In genomic region chr2:231258696-231259095, GRCh38 we compare ENCODE assay signal across 14 cellular contexts.
DNase-seq lines count a peak whose midpoint lies in the region; ATAC-seq and TF ChIP-seq lines count a peak whose summit lies in the region.
"Had no signal": no experiment of that assay in that cellular context is flagged by ENCODE, and none has a peak within 500 bp of the region (broad histone marks: within the 10 kb centered on the region; RNA-seq: fewer than 3 reads in every experiment).

No MANE protein-coding gene starts in this region.

- intact Hi-C loops in colonic mucosa (cut with DNase I): no loop called here
- intact Hi-C loops in CD4-positive, alpha-beta memory T cell (cut with micrococcal nuclease): no loop called here

- H3K27me3 ChIP-seq in BLaER1 (no peaks in the 10 kb centered on the region), DND-41 (ENCODE audit: insufficient read depth, low read length, poor library complexity) (peaks cover 5% of the 10 kb centered on the region), colonic mucosa (no peaks in the 10 kb centered on the region), mucosa of rectum (ENCODE audit: control insufficient read depth in 2 of 2, insufficient read depth in 2 of 2, low read length in 2 of 2) (no peaks in the 10 kb centered on the region)
- H3K27me3 ChIP-seq in CD4-positive, alpha-beta memory T cell (ENCODE audit: insufficient read depth, low read length): no peaks in the 10 kb centered on the region

- no peak for TF ChIP-seq CTCF in DND-41 (IDR thresholded peaks at IDR 0.05; ENCODE audit: borderline replicate concordance, extremely low read depth, low read length, poor library complexity, severe bottlenecking)
- TF ChIP-seq CTCF in colonic mucosa (IDR thresholded peaks at IDR 0.05): no peak

- ATAC-seq in DND-41 (ENCODE audit: insufficient read depth, low read depth): peak; percentile 39
- ATAC-seq in HG02840 (IDR thresholded peaks at IDR 0.05; ENCODE audit: low FRiP score, unreplicated experiment): no peak

- no peaks in the 10 kb centered on the region for H3K79me2 ChIP-seq in DND-41 (ENCODE audit: insufficient read depth, low read length)

- peaks cover 20% of the 10 kb centered on the region for H3K4me1 ChIP-seq in BLaER1
- peaks cover 19% of the 10 kb centered on the region for H3K4me1 ChIP-seq in DND-41 (ENCODE audit: insufficient read depth, low read length)
- H3K4me1 ChIP-seq in colonic mucosa: peaks cover 4% of the 10 kb centered on the region
- H3K4me1 ChIP-seq in mucosa of rectum (ENCODE audit: control insufficient read depth in 2 of 2, insufficient read depth in 2 of 2, low read length in 2 of 2): peaks cover 5 to 14% of the 10 kb centered on the region in 2 donors
- peaks cover 12% of the 10 kb centered on the region for H3K4me1 ChIP-seq in CD4-positive, alpha-beta memory T cell (ENCODE audit: insufficient read depth, low read length)

- H4K20me1 ChIP-seq in BLaER1 (no peaks in the 10 kb centered on the region), DND-41 (ENCODE audit: insufficient read depth, low read length) (peaks cover 44% of the 10 kb centered on the region)

- H3K9ac ChIP-seq in BLaER1 (no peak overlapping the region; the same call in 1 of the 2 replicates), DND-41 (ENCODE audit: low read depth, low read length) (no peak overlapping the region), colonic mucosa (ENCODE audit: low read depth in 2 of 2, low read length in 2 of 2) (no peak overlapping the region), mucosa of rectum (ENCODE audit: low read depth in 1 of 2, low read length in 2 of 2) (no peak overlapping the region)

- H3K4me2 ChIP-seq in BLaER1 (peak overlapping the region; percentile 69), DND-41 (ENCODE audit: insufficient read depth, low read length) (peak overlapping the region; percentile 29; the same call in 1 of the 2 replicates)

- H3K36me3 ChIP-seq in BLaER1: no peaks in the 10 kb centered on the region
- no peaks in the 10 kb centered on the region for H3K36me3 ChIP-seq in DND-41 (ENCODE audit: insufficient read depth, low read length)
- H3K36me3 ChIP-seq in colonic mucosa: no peaks in the 10 kb centered on the region
- peaks cover 0 to 2% of the 10 kb centered on the region in 2 donors for H3K36me3 ChIP-seq in mucosa of rectum (ENCODE audit: control insufficient read depth in 2 of 2, insufficient read depth in 2 of 2, low read length in 2 of 2)
- H3K36me3 ChIP-seq in CD4-positive, alpha-beta memory T cell (ENCODE audit: insufficient read depth, low read length): no peaks in the 10 kb centered on the region

- POLR2A ChIA-PET in CD4-positive, alpha-beta memory T cell (lab: Charles Lee; ENCODE audit: partially characterized antibody): no interaction called here
- POLR2A ChIA-PET in HEK293T (lab: Yijun Ruan, JAX): no interaction called here

- no peaks in the 10 kb centered on the region for H3K9me3 ChIP-seq in BLaER1
- H3K9me3 ChIP-seq in DND-41 (ENCODE audit: insufficient read depth, low read length, severe bottlenecking): no peaks in the 10 kb centered on the region
- no peaks in the 10 kb centered on the region for H3K9me3 ChIP-seq in colonic mucosa
- H3K9me3 ChIP-seq in mucosa of rectum (ENCODE audit: control insufficient read depth in 2 of 2, low read length in 2 of 2): no peaks in the 10 kb centered on the region
- H3K9me3 ChIP-seq in CD4-positive, alpha-beta memory T cell (ENCODE audit: control insufficient read depth in 1 of 2, low read length in 2 of 2): no peaks in the 10 kb centered on the region
- H3K9me3 ChIP-seq: HAP-1 had no signal

- peak overlapping the region in 2 of 8 donors; percentile 18 to 20 for H3K4me3 Mint-ChIP-seq in CD4-positive, alpha-beta memory T cell
- H3K4me3 Mint-ChIP-seq: B cell, HFFc6 had no signal

- CTCF ChIA-PET in CD4-positive, alpha-beta memory T cell (lab: Charles Lee; ENCODE audit: partially characterized antibody): no interaction called here
- CTCF ChIA-PET in HEK293T (lab: Yijun Ruan, JAX): no interaction called here

- peaks cover 11 to 19% (median 13%) of the 10 kb centered on the region in 4 donors for H3K4me1 Mint-ChIP-seq in CD4-positive, alpha-beta memory T cell
- H3K4me1 Mint-ChIP-seq: B cell had no signal

- peak overlapping the region in 1 of 7 donors; percentile 42 for H3K27ac Mint-ChIP-seq in CD4-positive, alpha-beta memory T cell
- H3K27ac Mint-ChIP-seq: B cell, HFFc6 had no signal

- DNase-seq in DND-41 (no peak), colonic mucosa (peak; percentile 59), HEK293T (ENCODE audit: extremely low spot score) (no peak), NCI-H2107 (lab: John Stamatoyannopoulos, UW) (no peak)
- no peak for DNase-seq in CD4-positive, alpha-beta memory T cell
- DNase-seq: DMS53, HFFc6, IMR-90 had no signal

- no peak overlapping the region for H2AFZ ChIP-seq in DND-41 (ENCODE audit: low read depth, low read length)

- H3K9me3 Mint-ChIP-seq in CD4-positive, alpha-beta memory T cell: no peaks in the 10 kb centered on the region
- H3K9me3 Mint-ChIP-seq: HFFc6 had no signal

- H3K4me3 ChIP-seq in BLaER1 (no peak overlapping the region), DND-41 (ENCODE audit: low read depth in 1 of 2, low read length in 2 of 2) (no peak overlapping the region), colonic mucosa (no peak overlapping the region), mucosa of rectum (ENCODE audit: low read length in 2 of 2) (no peak overlapping the region)
- H3K4me3 ChIP-seq in CD4-positive, alpha-beta memory T cell (ENCODE audit: low read length in 2 of 2): no peak overlapping the region
- H3K4me3 ChIP-seq: HAP-1 had no signal

- H3K27ac ChIP-seq in BLaER1 (no peak overlapping the region), DND-41 (ENCODE audit: low read length) (no peak overlapping the region), colonic mucosa (peak overlapping the region; percentile 0), mucosa of rectum (ENCODE audit: low read depth in 2 of 2, low read length in 2 of 2) (peak overlapping the region; percentile 45 to 65)
- no peak overlapping the region for H3K27ac ChIP-seq in CD4-positive, alpha-beta memory T cell (ENCODE audit: low read depth, low read length)
- H3K27ac ChIP-seq: HL-60 had no signal

- peaks cover 2 to 4% of the 10 kb centered on the region in 2 donors for H3K27me3 Mint-ChIP-seq in CD4-positive, alpha-beta memory T cell
- H3K27me3 Mint-ChIP-seq: B cell had no signal

- no peaks in the 10 kb centered on the region for H3K36me3 Mint-ChIP-seq in CD4-positive, alpha-beta memory T cell

TF ChIP-seq in HEK293T, 16 proteins besides CTCF, POLR2A, EP300 and RAD21:
- TF ChIP-seq PKNOX1 (IDR thresholded peaks at IDR 0.05) (no peak), FOXA1 (IDR thresholded peaks at IDR 0.05) (no peak), FOXM1 (IDR thresholded peaks at IDR 0.05; ENCODE audit: borderline replicate concordance) (no peak), SUZ12 (IDR thresholded peaks at IDR 0.05) (no peak), HDGF (IDR thresholded peaks at IDR 0.05; ENCODE audit: borderline replicate concordance) (no peak), LEF1 (IDR thresholded peaks at IDR 0.05; ENCODE audit: borderline replicate concordance) (no peak), L3MBTL2 (conservative IDR thresholded peaks at IDR 0.05) (no peak), ARNT (IDR thresholded peaks at IDR 0.05) (no peak), SP1 (IDR thresholded peaks at IDR 0.05) (no peak)

Comparison
In these comparisons a context has a peak if more than half of its experiments do, and no peak if none do; other contexts are left out.
1. H3K27ac ChIP-seq: peak in colonic mucosa (single experiment) and mucosa of rectum (2 of 2); none in BLaER1 (single experiment), DND-41 (single experiment) and CD4-positive, alpha-beta memory T cell (single experiment).